In the genomic region with DNA sequence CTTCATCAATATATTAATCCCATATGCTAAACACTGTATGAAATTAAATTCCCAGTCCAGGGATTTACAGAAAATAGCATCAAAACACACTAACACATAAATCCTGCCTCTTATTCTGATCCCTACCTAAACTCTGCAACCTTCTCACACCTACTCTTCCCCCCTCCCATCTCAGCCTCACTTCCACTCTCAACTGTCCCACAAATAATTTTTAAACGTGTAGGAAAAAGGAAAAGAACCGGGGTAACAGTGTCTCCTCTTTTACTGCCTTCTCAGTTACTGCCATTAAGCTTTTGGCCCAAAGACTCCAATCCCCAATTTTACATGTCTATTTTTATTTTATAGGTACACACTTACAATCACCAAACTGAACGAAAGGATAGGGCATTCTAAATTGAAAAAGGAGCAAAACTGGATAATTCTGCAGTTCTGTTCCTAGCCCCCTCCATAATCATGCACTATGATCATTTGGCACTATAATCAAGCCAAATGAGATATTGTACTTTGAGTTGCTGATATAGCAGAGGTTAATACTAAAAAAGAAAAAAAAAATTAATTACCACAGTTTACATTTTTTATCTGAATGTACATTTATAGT, we compare ENCODE assay signal across 10 cellular contexts. TPM values are rescaled to one million over a fixed set of nuclear protein-coding genes. Genes with fewer than 3 reads are reported as not detected.
DNase-seq lines count a peak whose midpoint lies in the region; ATAC-seq, FAIRE-seq and TF ChIP-seq lines count a peak whose summit lies in the region.
"Had no signal": no experiment of that assay in that cellular context is flagged by ENCODE, and none has a peak within 500 bp of the region (broad histone marks: within the 10 kb centered on the region; RNA-seq: fewer than 3 reads in every experiment).

No MANE protein-coding gene starts in this region.

- H3K36me3 ChIP-seq in NT2/D1 (ENCODE audit: insufficient read depth, insufficient read length, low read length): peaks cover 11% of the 10 kb centered on the region

- H3K27me3 ChIP-seq in NT2/D1 (ENCODE audit: insufficient read depth, insufficient read length): no peaks in the 10 kb centered on the region

- H3K9me3 Mint-ChIP-seq in endothelial cell (ENCODE audit: unreplicated experiment) (no peaks in the 10 kb centered on the region), progenitor cell of endocrine pancreas (ENCODE audit: low read depth) (peaks cover 4% of the 10 kb centered on the region)

- no peak overlapping the region for H3K4me3 Mint-ChIP-seq in endothelial cell (ENCODE audit: unreplicated experiment)
- peak overlapping the region; percentile 58 for H3K4me3 Mint-ChIP-seq in progenitor cell of endocrine pancreas (ENCODE audit: low read depth)

- ATAC-seq in GM18861 (IDR thresholded peaks at IDR 0.05; ENCODE audit: unreplicated experiment): no peak

- H3K4me1 ChIP-seq in NT2/D1 (ENCODE audit: insufficient read depth, insufficient read length): peaks cover 2% of the 10 kb centered on the region

- no peak for TF ChIP-seq POLR2A in H54 (IDR thresholded peaks at IDR 0.05; ENCODE audit: low read depth, low read length)

- TF ChIP-seq CTCF in GM12865 (IDR thresholded peaks at IDR 0.05; ENCODE audit: insufficient read depth, low read depth, low read length, missing control alignments) (no peak), endothelial cell (IDR thresholded peaks at IDR 0.05; ENCODE audit: unreplicated experiment) (no peak), progenitor cell of endocrine pancreas (IDR thresholded peaks at IDR 0.05; ENCODE audit: unreplicated experiment) (no peak)

- H3K27ac Mint-ChIP-seq in endothelial cell (ENCODE audit: unreplicated experiment): peak overlapping the region; percentile 87
- H3K27ac Mint-ChIP-seq in progenitor cell of endocrine pancreas: peak overlapping the region; percentile 56

- FAIRE-seq in H54 (lab: Jason Lieb, UNC): no peak

- H3K4me1 Mint-ChIP-seq in endothelial cell (ENCODE audit: unreplicated experiment) (peaks cover 10% of the 10 kb centered on the region), progenitor cell of endocrine pancreas (ENCODE audit: low read depth) (peaks cover 31% of the 10 kb centered on the region)

- H3K9ac ChIP-seq in NT2/D1 (ENCODE audit: insufficient read length, low read depth): peak overlapping the region; percentile 99

- H3K9me3 ChIP-seq in NT2/D1 (ENCODE audit: insufficient read depth, low read length): peaks cover 6% of the 10 kb centered on the region; the same call in 1 of the 2 replicates

- H3K27me3 Mint-ChIP-seq in endothelial cell (ENCODE audit: unreplicated experiment) (peaks cover 13% of the 10 kb centered on the region), progenitor cell of endocrine pancreas (no peaks in the 10 kb centered on the region)

- H3K4me3 ChIP-seq in GM12865 (ENCODE audit: low read depth, low read length) (peak overlapping the region; percentile 100), NT2/D1 (ENCODE audit: insufficient read length, low read depth) (peak overlapping the region; percentile 92)

- H3K36me3 Mint-ChIP-seq in endothelial cell (ENCODE audit: low read depth, unreplicated experiment) (peaks cover 1% of the 10 kb centered on the region), progenitor cell of endocrine pancreas (ENCODE audit: insufficient read depth) (peaks cover 17% of the 10 kb centered on the region)

- DNase-seq in GM12865 (ENCODE audit: low read depth) (no peak), NT2/D1 (ENCODE audit: low read depth, low spot score) (no peak), endothelial cell (ENCODE audit: low spot score) (no peak), progenitor cell of endocrine pancreas (ENCODE audit: low spot score, unreplicated experiment) (no peak), H54 (ENCODE audit: insufficient read length, low spot score) (no peak), AG08396 (ENCODE audit: low spot score) (no peak), NCI-H524 (lab: John Stamatoyannopoulos, UW) (no peak)
- DNase-seq: NCI-H1105; stimulated activated CD4-positive, alpha-beta T cell treated with anti-CD3 and anti-CD28 coated beads, Interleukin-1b, Interleukin-23, amount 100 ng/mL, for 48 hours had no signal

RNA-seq across cellular contexts. Expression of a gene that starts 2.9 kb away (rescaled TPM):
- total RNA-seq in endothelial cell (ENCODE audit: unreplicated experiment) (12.9 TPM), progenitor cell of endocrine pancreas (67.5 and 74.6 TPM in 2 replicates)

RNA-seq across cellular contexts. Expression of a gene that starts 51.9 kb away (rescaled TPM):
- total RNA-seq in endothelial cell (ENCODE audit: unreplicated experiment) (26.9 TPM), progenitor cell of endocrine pancreas (18.5 and 18.8 TPM in 2 replicates)
